ENCODE assay signal across 29 cellular contexts in the genomic region with DNA sequence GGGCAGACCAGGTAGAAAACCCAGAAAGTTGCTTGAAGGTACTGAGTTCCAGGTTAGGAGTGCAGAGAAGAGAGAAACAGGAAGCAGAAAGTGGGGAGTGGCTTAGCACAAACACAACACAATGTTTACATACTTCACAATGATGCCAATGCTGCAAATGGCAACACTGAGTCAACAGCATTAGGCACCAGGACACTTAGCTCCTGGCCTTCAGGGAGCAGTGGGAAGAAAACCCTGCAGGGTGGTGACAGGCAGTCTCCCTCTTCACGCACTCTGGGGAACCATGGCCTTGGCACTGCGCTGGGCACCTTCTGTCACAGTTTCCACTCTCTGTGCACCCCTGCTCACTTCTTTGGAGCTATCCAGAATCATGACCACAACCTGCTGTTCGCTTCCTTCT. TPM values are rescaled to one million over a fixed set of nuclear protein-coding genes. Genes with fewer than 3 reads are reported as not detected.
DNase-seq lines count a peak whose midpoint lies in the region; ATAC-seq and TF ChIP-seq lines count a peak whose summit lies in the region.
"Had no signal": no experiment of that assay in that cellular context is flagged by ENCODE, and none has a peak within 500 bp of the region (broad histone marks: within the 10 kb centered on the region; RNA-seq: fewer than 3 reads in every experiment).

No MANE protein-coding gene starts in this region.

- no peak overlapping the region for H3K4me3 Mint-ChIP-seq in type B pancreatic cell
- H3K4me3 Mint-ChIP-seq: IgD-negative memory B cell; neural crest cell; stimulated activated naive B cell treated with anti-CD40 and anti-IgM and Interleukin-4, amounts not matched to agents 10 μg/mL and 1 μg/mL and 100 μg/mL, for 72 hours had no signal

- no peaks in the 10 kb centered on the region for H3K9me3 ChIP-seq in left ventricle myocardium inferior (replicated peaks)
- H3K9me3 ChIP-seq: esophagus squamous epithelium, Peyer's patch, psoas muscle, thoracic aorta had no signal

- no peaks in the 10 kb centered on the region for H3K36me3 Mint-ChIP-seq in type B pancreatic cell
- H3K36me3 Mint-ChIP-seq: activated naive CD4-positive, alpha-beta T cell treated with anti-CD3 and anti-CD28 coated beads, Interleukin-2, amount 50 U/mL, for 72 hours; IgD-negative memory B cell; stimulated activated naive B cell treated with anti-CD40 and anti-IgM and Interleukin-4, amounts not matched to agents 10 μg/mL and 1 μg/mL and 100 μg/mL, for 72 hours had no signal

- H3K9me3 Mint-ChIP-seq in type B pancreatic cell = no peaks in the 10 kb centered on the region
- H3K9me3 Mint-ChIP-seq: activated naive CD4-positive, alpha-beta T cell treated with anti-CD3 and anti-CD28 coated beads, Interleukin-2, amount 50 U/mL, for 72 hours; IgD-negative memory B cell; neural crest cell; stimulated activated naive B cell treated with anti-CD40 and anti-IgM and Interleukin-4, amounts not matched to agents 10 μg/mL and 1 μg/mL and 100 μg/mL, for 72 hours had no signal

- peak overlapping the region; percentile 8 for H3K27ac Mint-ChIP-seq in type B pancreatic cell
- H3K27ac Mint-ChIP-seq: activated naive CD4-positive, alpha-beta T cell treated with anti-CD3 and anti-CD28 coated beads, Interleukin-2, amount 50 U/mL, for 72 hours; IgD-negative memory B cell; stimulated activated naive B cell treated with anti-CD40 and anti-IgM and Interleukin-4, amounts not matched to agents 10 μg/mL and 1 μg/mL and 100 μg/mL, for 72 hours had no signal

- no peak for ATAC-seq in Right ventricle myocardium superior (ENCODE audit: poor library complexity)
- ATAC-seq: activated naive CD4-positive, alpha-beta T cell treated with anti-CD3 and anti-CD28 coated beads, Interleukin-2, amount 50 U/mL, for 72 hours; psoas muscle; SK-N-SH treated with all-trans-retinoic acid at 6 μM for 48 hours; stimulated activated naive B cell treated with anti-CD40 and anti-IgM and Interleukin-4, amounts not matched to agents 10 μg/mL and 1 μg/mL and 100 μg/mL, for 72 hours had no signal

- H3K4me1 Mint-ChIP-seq in type B pancreatic cell (ENCODE audit: unreplicated experiment) = no peaks in the 10 kb centered on the region
- H3K4me1 Mint-ChIP-seq: IgD-negative memory B cell; neural crest cell; stimulated activated naive B cell treated with anti-CD40 and anti-IgM and Interleukin-4, amounts not matched to agents 10 μg/mL and 1 μg/mL and 100 μg/mL, for 72 hours had no signal

- H3K4me3 ChIP-seq in left ventricle myocardium inferior (no peak overlapping the region), epithelial cell of esophagus (ENCODE audit: low read length) (no peak overlapping the region)
- H3K4me3 ChIP-seq: esophagus squamous epithelium, Peyer's patch, psoas muscle, thoracic aorta had no signal

- peaks cover 26% of the 10 kb centered on the region for H3K4me1 ChIP-seq in left ventricle myocardium inferior
- H3K4me1 ChIP-seq: esophagus squamous epithelium, Peyer's patch, psoas muscle had no signal

- peak overlapping the region; percentile 9 for H3K27ac ChIP-seq in left ventricle myocardium inferior (replicated peaks)
- H3K27ac ChIP-seq: esophagus squamous epithelium, Peyer's patch, psoas muscle, thoracic aorta had no signal

- intact Hi-C loops in left ventricle myocardium inferior (cut with micrococcal nuclease) (no loop called here), Right ventricle myocardium superior (cut with DNase I) (no loop called here), posterior vena cava (cut with DNase I) (no loop called here)

- no peaks in the 10 kb centered on the region for H3K27me3 ChIP-seq in left ventricle myocardium inferior (ENCODE audit: low read depth)
- H3K27me3 ChIP-seq: Peyer's patch had no signal

- peaks cover 13% of the 10 kb centered on the region for H3K27me3 Mint-ChIP-seq in type B pancreatic cell

- no peaks in the 10 kb centered on the region for H3K36me3 ChIP-seq in left ventricle myocardium inferior
- H3K36me3 ChIP-seq: esophagus squamous epithelium, Peyer's patch, thoracic aorta had no signal

- DNase-seq in left ventricle myocardium inferior = no peak
- DNase-seq in Right ventricle myocardium superior = no peak
- peak; percentile 21 for DNase-seq in NCI-H345 treated with DMSO at 0.1 percent for 48 hours (lab: John Stamatoyannopoulos, UW; ENCODE audit: unreplicated experiment)
- peak; percentile 22 for DNase-seq in epithelial cell of esophagus (ENCODE audit: low read depth)
- DNase-seq in type B pancreatic cell (ENCODE audit: extremely low spot score, unreplicated experiment) = no peak
- no peak for DNase-seq in mucosa of gallbladder (ENCODE audit: low spot score)
- DNase-seq in COLO829 (ENCODE audit: low spot score) = no peak
- DNase-seq in posterior vena cava (ENCODE audit: low spot score) = no peak
- DNase-seq: activated CD4-positive, CD25-positive, alpha-beta regulatory T cell treated with anti-CD3 and anti-CD28 coated beads, Interleukin-2, amount 50 U/mL, for 72 hours; activated CD8-positive, alpha-beta memory T cell treated with anti-CD3 and anti-CD28 coated beads for 24 hours; activated T-cell treated with anti-CD3 and anti-CD28 coated beads, Interleukin-2, amount 50 U/mL, for 48 hours; C1 segment of cervical spinal cord; cerebellar nuclear complex; effector CD8-positive, alpha-beta T cell; esophagus squamous epithelium; GOT3; midbrain; MM.1S; NCI-H1930; NCI-H82; Peyer's patch; psoas muscle; stimulated activated CD4-positive, alpha-beta T cell treated with anti-CD3 and anti-CD28 coated beads, Interleukin-1b, Interleukin-23, amount 100 ng/mL, for 48 hours; stimulated activated naive B cell treated with anti-CD40 and anti-IgM and Interleukin-4, amounts not matched to agents 10 μg/mL and 1 μg/mL and 100 μg/mL, for 72 hours had no signal

- TF ChIP-seq CTCF in left ventricle myocardium inferior (IDR thresholded peaks at IDR 0.05; ENCODE audit: borderline replicate concordance) (no peak), epithelial cell of esophagus (IDR thresholded peaks at IDR 0.05; ENCODE audit: insufficient read depth, low read depth, low read length, missing control alignments) (no peak), type B pancreatic cell (conservative IDR thresholded peaks at IDR 0.05) (no peak)

RNA-seq across cellular contexts. Expression of a gene that starts 7.3 kb away (rescaled TPM):
- 54.9 TPM for total RNA-seq in left ventricle myocardium inferior
- total RNA-seq in Right ventricle myocardium superior = 37.1 TPM
- total RNA-seq in type B pancreatic cell (ENCODE audit: low replicate concordance) = 9.8 and 14.9 TPM in 2 replicates
- total RNA-seq in mucosa of gallbladder = 26.4 TPM
- total RNA-seq in posterior vena cava = 10 to 100 TPM in 1 of 2 donors, 1 to 10 TPM in 1; 9.4 to 11.8 TPM

Comparison
In these comparisons a context has a peak if more than half of its experiments do, and no peak if none do; other contexts are left out.
1. DNase-seq: peak in NCI-H345 treated with DMSO at 0.1 percent for 48 hours (single experiment) and epithelial cell of esophagus (single experiment); none in left ventricle myocardium inferior (single experiment), Right ventricle myocardium superior (single experiment), type B pancreatic cell (single experiment), mucosa of gallbladder (single experiment), COLO829 (single experiment) and posterior vena cava (single experiment).